30 cellular contexts compared by ENCODE assay signal in the genomic region with DNA sequence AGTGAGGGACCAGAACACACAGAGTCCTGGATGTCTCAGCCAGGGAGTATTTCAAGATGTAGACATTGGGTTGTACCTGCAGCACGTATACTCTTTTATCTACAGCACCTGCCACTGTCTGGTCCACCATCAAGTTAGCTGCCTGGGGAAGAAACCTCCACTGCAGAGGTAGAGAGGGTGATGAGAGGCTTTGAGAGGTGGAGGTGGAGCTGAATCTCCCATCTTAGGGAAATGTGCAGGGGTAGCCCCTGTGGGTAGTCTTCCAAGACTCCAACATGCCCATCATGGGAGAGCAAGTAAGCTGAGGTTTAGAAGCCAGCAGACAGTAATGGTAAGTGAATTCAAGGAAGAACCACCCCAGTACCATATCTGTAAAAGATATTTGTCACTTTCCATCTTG.
"Had no signal": no experiment of that assay in that cellular context is flagged by ENCODE, and none has a peak within 500 bp of the region (broad histone marks: within the 10 kb centered on the region; RNA-seq: fewer than 3 reads in every experiment).

No MANE protein-coding gene starts in this region.

- H3K9me3 ChIP-seq: neutrophil, ovary, psoas muscle, right lobe of liver, sigmoid colon, suprapubic skin, testis, tibial artery, transverse colon, upper lobe of left lung had no signal

- H3K36me3 Mint-ChIP-seq: naive B cell; naive thymus-derived CD8-positive, alpha-beta T cell; natural killer cell treated with Interleukin-12 subunit alpha and Interleukin-12 subunit beta and Interleukin-15 and Interleukin-18, amount 100 ng/mL, for 72 hours; stimulated activated memory B cell treated with anti-CD40 and anti-IgM and Interleukin-4, amounts not matched to agents 10 μg/mL and 1 μg/mL and 100 μg/mL, for 72 hours had no signal

- H3K9me3 Mint-ChIP-seq: nephron progenitor cell had no signal

- H3K4me1 ChIP-seq: parathyroid adenoma, psoas muscle, right lobe of liver, sigmoid colon, suprapubic skin, tibial artery, transverse colon, upper lobe of left lung had no signal

- H3K27me3 Mint-ChIP-seq: naive B cell; natural killer cell treated with Interleukin-12 subunit alpha and Interleukin-12 subunit beta and Interleukin-15 and Interleukin-18, amount 100 ng/mL, for 72 hours; stimulated activated memory B cell treated with anti-CD40 and anti-IgM and Interleukin-4, amounts not matched to agents 10 μg/mL and 1 μg/mL and 100 μg/mL, for 72 hours had no signal

- H3K36me3 ChIP-seq: neutrophil, ovary, right lobe of liver, sigmoid colon, suprapubic skin, tibial artery, transverse colon, upper lobe of left lung had no signal

- ATAC-seq: naive thymus-derived CD8-positive, alpha-beta T cell; natural killer cell treated with Interleukin-12 subunit alpha and Interleukin-12 subunit beta and Interleukin-15 and Interleukin-18, amount 100 ng/mL, for 72 hours; psoas muscle; right cardiac atrium; right lobe of liver; stimulated activated memory B cell treated with anti-CD40 and anti-IgM and Interleukin-4, amounts not matched to agents 10 μg/mL and 1 μg/mL and 100 μg/mL, for 72 hours; stimulated activated naive CD8-positive, alpha-beta T cell treated with anti-CD3 and anti-CD28 coated beads, Interleukin-15, amount 100 ng/mL, for 72 hours; stimulated activated naive CD8-positive, alpha-beta T cell treated with anti-CD3 and anti-CD28 coated beads, Interleukin-15, Interleukin-2, amounts not matched to agents 100 U/mL and 50 U/mL, for 24 hours had no signal

- H3K4me1 Mint-ChIP-seq: naive B cell; naive thymus-derived CD8-positive, alpha-beta T cell; stimulated activated memory B cell treated with anti-CD40 and anti-IgM and Interleukin-4, amounts not matched to agents 10 μg/mL and 1 μg/mL and 100 μg/mL, for 72 hours; stimulated activated naive CD8-positive, alpha-beta T cell treated with anti-CD3 and anti-CD28 coated beads, Interleukin-15, amount 100 ng/mL, for 72 hours had no signal

- H3K4me3 Mint-ChIP-seq: naive B cell; naive thymus-derived CD8-positive, alpha-beta T cell; natural killer cell treated with Interleukin-12 subunit alpha and Interleukin-12 subunit beta and Interleukin-15 and Interleukin-18, amount 100 ng/mL, for 72 hours; nephron progenitor cell; neural crest cell; stimulated activated memory B cell treated with anti-CD40 and anti-IgM and Interleukin-4, amounts not matched to agents 10 μg/mL and 1 μg/mL and 100 μg/mL, for 72 hours; stimulated activated naive CD8-positive, alpha-beta T cell treated with anti-CD3 and anti-CD28 coated beads, Interleukin-15, amount 100 ng/mL, for 72 hours had no signal

- DNase-seq: naive B cell; naive thymus-derived CD8-positive, alpha-beta T cell; nephron progenitor cell; nucleus accumbens; ovary; posterior cingulate gyrus; psoas muscle; right cardiac atrium; right lobe of liver; sigmoid colon; small intestine; stimulated activated CD4-positive, alpha-beta T cell treated with anti-CD3 and anti-CD28 coated beads, Interleukin-1b, Interleukin-23, amount 100 ng/mL, for 48 hours; stimulated activated CD4-positive, alpha-beta T cell treated with anti-CD3 and anti-CD28 coated beads, Interleukin-4, amount 100 ng/mL, for 1 hour; stimulated activated CD4-positive, alpha-beta T cell treated with anti-CD3 and anti-CD28 coated beads, Interleukin-4, amount 100 ng/mL, for 4 hours; stimulated activated CD8-positive, alpha-beta memory T cell treated with anti-CD3 and anti-CD28 coated beads, Interleukin-4, amount 100 ng/mL, for 48 hours; stimulated activated naive CD4-positive, alpha-beta T cell; stimulated activated naive CD8-positive, alpha-beta T cell treated with anti-CD3 and anti-CD28 coated beads, Interleukin-15, amount 100 ng/mL, for 72 hours; stimulated activated naive CD8-positive, alpha-beta T cell treated with anti-CD3 and anti-CD28 coated beads, Interleukin-15, Interleukin-2, amounts not matched to agents 100 U/mL and 50 U/mL, for 24 hours; substantia nigra; testis; tibial artery; transverse colon; upper lobe of left lung had no signal

- H3K27ac Mint-ChIP-seq: naive thymus-derived CD8-positive, alpha-beta T cell; natural killer cell treated with Interleukin-12 subunit alpha and Interleukin-12 subunit beta and Interleukin-15 and Interleukin-18, amount 100 ng/mL, for 72 hours; nephron progenitor cell; progenitor cell of endocrine pancreas; stimulated activated memory B cell treated with anti-CD40 and anti-IgM and Interleukin-4, amounts not matched to agents 10 μg/mL and 1 μg/mL and 100 μg/mL, for 72 hours; stimulated activated naive CD8-positive, alpha-beta T cell treated with anti-CD3 and anti-CD28 coated beads, Interleukin-15, amount 100 ng/mL, for 72 hours had no signal

- H3K4me3 ChIP-seq: ovary, psoas muscle, right lobe of liver, sigmoid colon, suprapubic skin, testis, tibial artery, transverse colon, upper lobe of left lung had no signal

- H3K27ac ChIP-seq: neutrophil, ovary, parathyroid adenoma, psoas muscle, right lobe of liver, sigmoid colon, suprapubic skin, testis, tibial artery, transverse colon, upper lobe of left lung had no signal

- H3K27me3 ChIP-seq: neutrophil, ovary, right lobe of liver, sigmoid colon, suprapubic skin, testis, transverse colon, upper lobe of left lung had no signal
